In the genomic region with DNA sequence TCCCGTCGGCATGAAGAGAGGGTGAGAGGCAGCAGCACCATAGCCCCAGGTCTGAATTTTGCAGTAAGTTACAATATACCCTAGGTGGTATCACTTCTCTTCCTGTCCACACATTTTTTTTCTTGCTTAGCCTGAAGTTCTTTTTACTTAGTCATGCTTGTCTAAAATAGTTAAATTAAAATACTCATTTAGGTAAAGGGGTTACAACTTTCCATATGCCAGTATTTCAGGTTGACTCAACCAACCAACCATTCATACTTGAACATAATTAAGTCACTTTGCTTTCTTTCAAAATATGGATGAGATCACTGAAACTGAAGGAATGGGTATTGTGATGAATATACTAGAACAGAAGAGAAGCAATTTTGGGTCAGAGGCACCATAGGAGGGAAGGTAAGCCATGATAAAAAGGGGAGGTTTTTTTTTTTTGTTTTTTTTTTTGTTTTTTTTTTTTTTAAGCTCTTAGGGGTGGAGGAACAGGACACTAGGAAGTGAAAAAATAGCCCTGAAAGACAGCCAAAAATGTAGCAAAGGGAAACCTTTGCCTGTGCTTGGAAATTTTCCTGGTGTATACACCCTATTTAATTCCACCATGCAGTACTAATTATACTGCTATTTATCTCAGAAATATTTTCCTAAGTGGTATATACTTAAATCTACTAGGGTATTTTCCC, we compare ENCODE assay signal across 8 cellular contexts. TPM values are rescaled to one million over a fixed set of nuclear protein-coding genes. Genes with fewer than 3 reads are reported as not detected.
A peak's percentile ranks its signal among the peaks of the same experiment; 100 is the strongest.
DNase-seq lines count a peak whose midpoint lies in the region; ATAC-seq and TF ChIP-seq lines count a peak whose summit lies in the region.

No MANE protein-coding gene starts in this region.

- H3K9me3 ChIP-seq in aorta (ENCODE audit: control insufficient read depth, low read length): no peaks in the 10 kb centered on the region

- no peak for TF ChIP-seq CTCF in Calu3 (IDR thresholded peaks at IDR 0.05; ENCODE audit: unreplicated experiment)

- H3K4me3 Mint-ChIP-seq in Calu3 (ENCODE audit: low read depth, unreplicated experiment): no peak overlapping the region
- no peak overlapping the region for H3K4me3 Mint-ChIP-seq in central memory CD8-positive, alpha-beta T cell

- no peaks in the 10 kb centered on the region for H3K4me1 ChIP-seq in aorta (ENCODE audit: control insufficient read depth in 1 of 2, insufficient read depth in 2 of 2, low read length in 2 of 2)

- DNase-seq in Calu3 (no peak), aorta (no peak), cortex of kidney (lab: John Stamatoyannopoulos, UW) (no peak), ureter (ENCODE audit: low spot score) (no peak)
- no peak for DNase-seq in central memory CD8-positive, alpha-beta T cell (ENCODE audit: low spot score in 2 of 2)
- DNase-seq in activated effector memory CD4-positive, alpha-beta T cell treated with anti-CD3 and anti-CD28 coated beads, Interleukin-2, amount 50 U/mL, for 16 hours: no peak

- no peak overlapping the region for H3K27ac ChIP-seq in aorta (ENCODE audit: low read depth in 1 of 2, low read length in 2 of 2)

- no TSS peak for BruUV-seq in Calu3 (replicated peaks; lab: Mats Ljungman, UMichigan)

- H3K9me3 Mint-ChIP-seq in Calu3 (ENCODE audit: low read depth, unreplicated experiment): no peaks in the 10 kb centered on the region
- H3K9me3 Mint-ChIP-seq in central memory CD8-positive, alpha-beta T cell: no peaks in the 10 kb centered on the region

- ATAC-seq in GM19395 (IDR thresholded peaks at IDR 0.05; ENCODE audit: unreplicated experiment): peak; percentile 92
- ATAC-seq in HG03159 (IDR thresholded peaks at IDR 0.05; ENCODE audit: unreplicated experiment): peak; percentile 85
- no peak for ATAC-seq in central memory CD8-positive, alpha-beta T cell (replicated peaks; ENCODE audit: extremely low read depth, poor library complexity, severe bottlenecking)
- no peak for ATAC-seq in aorta (ENCODE audit: low FRiP score)

- H3K27ac Mint-ChIP-seq in Calu3 (ENCODE audit: unreplicated experiment): peak overlapping the region; percentile 42
- peak overlapping the region; percentile 82 for H3K27ac Mint-ChIP-seq in central memory CD8-positive, alpha-beta T cell (ENCODE audit: low read depth)

- intact Hi-C loops in Calu3 (cut with micrococcal nuclease; ENCODE audit: unreplicated experiment): no loop called here
- intact Hi-C loops in aorta (cut with DNase I): no loop called here

- H3K27me3 ChIP-seq in aorta (ENCODE audit: control insufficient read depth in 1 of 2, insufficient read depth in 2 of 2, low read length in 1 of 2): no peaks in the 10 kb centered on the region

- H3K4me1 Mint-ChIP-seq in Calu3 (ENCODE audit: low read depth, unreplicated experiment): peaks cover 36% of the 10 kb centered on the region
- peaks cover 54% of the 10 kb centered on the region for H3K4me1 Mint-ChIP-seq in central memory CD8-positive, alpha-beta T cell

- CTCF ChIA-PET in Calu3 (lab: Charles Lee): interaction anchor here (0.6 kb wide), 1 partner anchor 20 kb away, joined by 4 read pairs; no protein-coding TSS in a partner anchor

- no peaks in the 10 kb centered on the region for H3K27me3 Mint-ChIP-seq in Calu3 (ENCODE audit: unreplicated experiment)
- H3K27me3 Mint-ChIP-seq in central memory CD8-positive, alpha-beta T cell: no peaks in the 10 kb centered on the region

- no peak overlapping the region for H3K4me3 ChIP-seq in aorta (ENCODE audit: low read length in 2 of 2)

- H3K36me3 ChIP-seq in aorta (ENCODE audit: control insufficient read depth in 1 of 2, insufficient read depth in 2 of 2, low read length in 1 of 2): no peaks in the 10 kb centered on the region

- peaks cover 12% of the 10 kb centered on the region for H3K36me3 Mint-ChIP-seq in Calu3 (ENCODE audit: insufficient read depth, unreplicated experiment)
- H3K36me3 Mint-ChIP-seq in central memory CD8-positive, alpha-beta T cell (ENCODE audit: insufficient read depth): peaks cover 21% of the 10 kb centered on the region

- WGBS in aorta, 2 donors: 81 to 98% methylated on average over 2 of the region's 2 CpGs

RNA-seq across cellular contexts. Expression of gene RPS6KA3, which starts 41.8 kb away (rescaled TPM):
- total RNA-seq in Calu3 (2022) (63.4 and 65.1 TPM in 2 replicates), aorta (10 to 100 TPM; 43.9 to 52.7 TPM), ureter (40.3 TPM)
- 10 to 100 TPM in 1 of 2 donors, 1 to 10 TPM in 1; 7.9 to 11.5 TPM for polyA plus RNA-seq in aorta

Comparison
In these comparisons a context has a peak if more than half of its experiments do, and no peak if none do; other contexts are left out.
1. ATAC-seq: peak in GM19395 (single experiment) and HG03159 (single experiment); none in central memory CD8-positive, alpha-beta T cell (single experiment) and aorta (single experiment).